8 cellular contexts compared by ENCODE assay signal in genomic region chr6:155327326-155328073, GRCh38. TPM values are rescaled to one million over a fixed set of nuclear protein-coding genes. Genes with fewer than 3 reads are reported as not detected.
A peak's percentile ranks its signal among the peaks of the same experiment; 100 is the strongest.
DNase-seq lines count a peak whose midpoint lies in the region; ATAC-seq and TF ChIP-seq lines count a peak whose summit lies in the region.

No MANE protein-coding gene starts in this region.

- DNase-seq in Ammon's horn (ENCODE audit: low spot score) (peak; percentile 82), HUDEP-2 (lab: John Stamatoyannopoulos, UW; ENCODE audit: unreplicated experiment in 76 of 76) (peak in 41 of 76 experiments; percentile 10 to 70 (median 35)), Peyer's patch (peak; percentile 44 to 84 (median 64)), fibroblast of villous mesenchyme (ENCODE audit: low read depth) (peak; percentile 84), posterior cingulate gyrus (peak in 7 of 10 donors; percentile 34 to 86 (median 50)), ureter (ENCODE audit: low spot score) (peak; percentile 69)
- DNase-seq in activated T-helper 1 cell treated with anti-CD3 and anti-CD28 coated beads, Interleukin-12 subunit alpha, Interleukin-12 subunit beta, Interleukin-2, Interleukin-4 antibody, amounts not matched to agents 30 ng/mL and 10 ng/mL and 1 ng/mL, durations not matched to agents 14 hours and 24 hours and 36 hours (ENCODE audit: low spot score), result peak; percentile 31

- peaks cover 2% of the 10 kb centered on the region for H3K36me3 Mint-ChIP-seq in activated T-helper 1 cell treated with anti-CD3 and anti-CD28 coated beads, Interleukin-12 subunit alpha, Interleukin-12 subunit beta, Interleukin-2, Interleukin-4 antibody, amounts not matched to agents 30 ng/mL and 10 ng/mL and 1 ng/mL, durations not matched to agents 14 hours and 24 hours and 36 hours (ENCODE audit: low read depth)

- H3K9me3 Mint-ChIP-seq in activated T-helper 1 cell treated with anti-CD3 and anti-CD28 coated beads, Interleukin-12 subunit alpha, Interleukin-12 subunit beta, Interleukin-2, Interleukin-4 antibody, amounts not matched to agents 30 ng/mL and 10 ng/mL and 1 ng/mL, durations not matched to agents 14 hours and 24 hours and 36 hours, result no peaks in the 10 kb centered on the region

- no peak overlapping the region for H3K4me3 Mint-ChIP-seq in activated T-helper 1 cell treated with anti-CD3 and anti-CD28 coated beads, Interleukin-12 subunit alpha, Interleukin-12 subunit beta, Interleukin-2, Interleukin-4 antibody, amounts not matched to agents 30 ng/mL and 10 ng/mL and 1 ng/mL, durations not matched to agents 14 hours and 24 hours and 36 hours

- no peak for TF ChIP-seq POLR2A in Peyer's patch (IDR thresholded peaks at IDR 0.05)

- H3K4me1 Mint-ChIP-seq in activated T-helper 1 cell treated with anti-CD3 and anti-CD28 coated beads, Interleukin-12 subunit alpha, Interleukin-12 subunit beta, Interleukin-2, Interleukin-4 antibody, amounts not matched to agents 30 ng/mL and 10 ng/mL and 1 ng/mL, durations not matched to agents 14 hours and 24 hours and 36 hours (ENCODE audit: low read depth), result peaks cover 34% of the 10 kb centered on the region

- H3K4me3 ChIP-seq in Peyer's patch, result no peak overlapping the region
- H3K4me3 ChIP-seq in fibroblast of villous mesenchyme (ENCODE audit: low read depth, low read length), result no peak overlapping the region

- H3K27ac Mint-ChIP-seq in activated T-helper 1 cell treated with anti-CD3 and anti-CD28 coated beads, Interleukin-12 subunit alpha, Interleukin-12 subunit beta, Interleukin-2, Interleukin-4 antibody, amounts not matched to agents 30 ng/mL and 10 ng/mL and 1 ng/mL, durations not matched to agents 14 hours and 24 hours and 36 hours, result peak overlapping the region; percentile 51

- H3K27me3 Mint-ChIP-seq in activated T-helper 1 cell treated with anti-CD3 and anti-CD28 coated beads, Interleukin-12 subunit alpha, Interleukin-12 subunit beta, Interleukin-2, Interleukin-4 antibody, amounts not matched to agents 30 ng/mL and 10 ng/mL and 1 ng/mL, durations not matched to agents 14 hours and 24 hours and 36 hours (ENCODE audit: insufficient read depth), result no peaks in the 10 kb centered on the region

- H3K4me1 ChIP-seq in Peyer's patch, result peaks cover 0 to 4% (median 0%) of the 10 kb centered on the region in 4 donors

- TF ChIP-seq CTCF in Peyer's patch (IDR thresholded peaks at IDR 0.05), result peak; percentile 72 to 95 (median 89)
- peak; percentile 71 for TF ChIP-seq CTCF in fibroblast of villous mesenchyme (IDR thresholded peaks at IDR 0.05; ENCODE audit: insufficient read depth, low read depth, low read length)

- intact Hi-C loops in activated T-helper 1 cell treated with anti-CD3 and anti-CD28 coated beads, Interleukin-12 subunit alpha, Interleukin-12 subunit beta, Interleukin-2, Interleukin-4 antibody, amounts not matched to agents 30 ng/mL and 10 ng/mL and 1 ng/mL, durations not matched to agents 14 hours and 24 hours and 36 hours (cut with micrococcal nuclease), result loop anchor here (1.0 to 10.0 kb wide), 4 partner anchors 203 to 1857 kb away; no protein-coding TSS in a partner anchor
- intact Hi-C loops in posterior cingulate gyrus (cut with DNase I), result loop anchor here (2.0 to 10.0 kb wide), 2 partner anchors 203 to 1357 kb away; no protein-coding TSS in a partner anchor

- peak; percentile 74 for ATAC-seq in GM19351 (IDR thresholded peaks at IDR 0.05; ENCODE audit: unreplicated experiment)

- H3K27me3 ChIP-seq in Peyer's patch, result no peaks in the 10 kb centered on the region

- no peak overlapping the region for H3K27ac ChIP-seq in Peyer's patch

- H3K36me3 ChIP-seq in Peyer's patch, result no peaks in the 10 kb centered on the region

- H3K9me3 ChIP-seq in Peyer's patch, result no peaks in the 10 kb centered on the region

RNA-seq across cellular contexts. Expression of gene TFB1M, which starts 13.2 kb away (rescaled TPM):
- total RNA-seq in Peyer's patch (10 to 100 TPM; 11.4 to 26.4 (median 13.3) TPM), fibroblast of villous mesenchyme (29.0 and 29.8 TPM in 2 replicates), ureter (36.7 TPM)
- total RNA-seq in activated T-helper 1 cell treated with anti-CD3 and anti-CD28 coated beads, Interleukin-12 subunit alpha, Interleukin-12 subunit beta, Interleukin-2, Interleukin-4 antibody, amounts not matched to agents 30 ng/mL and 10 ng/mL and 1 ng/mL, durations not matched to agents 14 hours and 24 hours and 36 hours, result 27.7 and 31.2 TPM in 2 replicates

Comparison
In these comparisons a context has a peak if more than half of its experiments do, and no peak if none do; other contexts are left out.
1. DNase-seq: peak in every context shown above with its lines; median percentile 84 in fibroblast of villous mesenchyme; 82 in Ammon's horn; 69 in ureter; 64 in Peyer's patch; 50 in posterior cingulate gyrus; 35 in HUDEP-2; 31 in activated T-helper 1 cell treated with anti-CD3 and anti-CD28 coated beads, Interleukin-12 subunit alpha, Interleukin-12 subunit beta, Interleukin-2, Interleukin-4 antibody, amounts not matched to agents 30 ng/mL and 10 ng/mL and 1 ng/mL, durations not matched to agents 14 hours and 24 hours and 36 hours.